In genomic region chrX:85627363-85627762, GRCh38 we compare ENCODE assay signal across 14 cellular contexts.
DNase-seq lines count a peak whose midpoint lies in the region; ATAC-seq and TF ChIP-seq lines count a peak whose summit lies in the region.
"Had no signal": no experiment of that assay in that cellular context is flagged by ENCODE, and none has a peak within 500 bp of the region (broad histone marks: within the 10 kb centered on the region; RNA-seq: fewer than 3 reads in every experiment).

No MANE protein-coding gene starts in this region.

- H3K4me3 ChIP-seq in A673 (ENCODE audit: low read depth, low read length, poor library complexity, severe bottlenecking): no peak overlapping the region
- no peak overlapping the region for H3K4me3 ChIP-seq in GM12864 (ENCODE audit: low read depth, low read length)
- H3K4me3 ChIP-seq: tibial artery had no signal

- no peaks in the 10 kb centered on the region for H3K27me3 ChIP-seq in A673 (replicated peaks; ENCODE audit: insufficient read depth, low read depth, low read length, poor library complexity)
- H3K27me3 ChIP-seq: tibial artery had no signal

- CTCF ChIA-PET in A673 (lab: Charles Lee): no interaction called here

- no peaks in the 10 kb centered on the region for H3K4me1 Mint-ChIP-seq in endothelial cell (ENCODE audit: unreplicated experiment)
- H3K4me1 Mint-ChIP-seq: natural killer cell had no signal

- intact Hi-C loops in A673 (cut with micrococcal nuclease; ENCODE audit: unreplicated experiment): loop anchor here (10.0 kb wide), 1 partner anchor 437 kb away; no protein-coding TSS in a partner anchor
- intact Hi-C loops in left ventricle myocardium superior (cut with micrococcal nuclease): no loop called here

- H3K27ac ChIP-seq in A673 (ENCODE audit: low read depth, low read length, poor library complexity, severe bottlenecking): no peak overlapping the region
- H3K27ac ChIP-seq: tibial artery had no signal

- peaks cover 1% of the 10 kb centered on the region for H3K27me3 Mint-ChIP-seq in endothelial cell (ENCODE audit: unreplicated experiment)

- H3K36me3 ChIP-seq in A673 (ENCODE audit: insufficient read depth, low read length, poor library complexity, severe bottlenecking): no peaks in the 10 kb centered on the region
- H3K36me3 ChIP-seq: tibial artery had no signal

- no peak overlapping the region for H3K4me3 Mint-ChIP-seq in endothelial cell (ENCODE audit: unreplicated experiment)
- H3K4me3 Mint-ChIP-seq: activated T-helper 1 cell treated with anti-CD3 and anti-CD28 coated beads, Interleukin-12 subunit alpha, Interleukin-12 subunit beta, Interleukin-2, Interleukin-4 antibody, amounts not matched to agents 30 ng/mL and 10 ng/mL and 1 ng/mL, durations not matched to agents 14 hours and 24 hours and 36 hours; CD8-positive, alpha-beta T cell; natural killer cell had no signal

- H3K4me1 ChIP-seq in A673 (ENCODE audit: insufficient read depth, low read length, poor library complexity, severe bottlenecking): no peaks in the 10 kb centered on the region
- H3K4me1 ChIP-seq: tibial artery had no signal

- no peak for ATAC-seq in GM18517 (IDR thresholded peaks at IDR 0.05; ENCODE audit: unreplicated experiment)
- ATAC-seq in left ventricle myocardium superior: no peak
- ATAC-seq: CD8-positive, alpha-beta T cell; natural killer cell had no signal

- peak; percentile 18 for DNase-seq in A673 (ENCODE audit: low spot score)
- DNase-seq in GM12864 (ENCODE audit: low read depth): no peak
- DNase-seq in NCI-H1092 treated with DMSO at 0.1 percent for 48 hours (lab: John Stamatoyannopoulos, UW): peak; percentile 4
- DNase-seq in endothelial cell (ENCODE audit: low spot score): no peak
- DNase-seq in stimulated activated naive CD4-positive, alpha-beta T cell (lab: John Stamatoyannopoulos, UW): no peak
- DNase-seq in left ventricle myocardium superior: no peak
- DNase-seq in hepatic stellate cell (ENCODE audit: low spot score): no peak
- DNase-seq: CD8-positive, alpha-beta T cell; cortex of kidney; HCEC 1CT; natural killer cell; tibial artery had no signal

- no peaks in the 10 kb centered on the region for H3K9me3 ChIP-seq in A673 (ENCODE audit: low read depth, low read length, poor library complexity, severe bottlenecking)
- H3K9me3 ChIP-seq: tibial artery had no signal

- peak; percentile 64 for TF ChIP-seq CTCF in A673 (conservative IDR thresholded peaks at IDR 0.05; ENCODE audit: low read depth, low read length)
- peak; percentile 51 for TF ChIP-seq CTCF in GM12864 (IDR thresholded peaks at IDR 0.05; ENCODE audit: low read depth, low read length, missing control alignments)
- peak; percentile 31 for TF ChIP-seq CTCF in endothelial cell (IDR thresholded peaks at IDR 0.05; ENCODE audit: unreplicated experiment)

- no peaks in the 10 kb centered on the region for H3K36me3 Mint-ChIP-seq in endothelial cell (ENCODE audit: low read depth, unreplicated experiment)
- H3K36me3 Mint-ChIP-seq: CD8-positive, alpha-beta T cell; natural killer cell had no signal

- no peaks in the 10 kb centered on the region for H3K9me3 Mint-ChIP-seq in endothelial cell (ENCODE audit: unreplicated experiment)
- H3K9me3 Mint-ChIP-seq: activated T-helper 1 cell treated with anti-CD3 and anti-CD28 coated beads, Interleukin-12 subunit alpha, Interleukin-12 subunit beta, Interleukin-2, Interleukin-4 antibody, amounts not matched to agents 30 ng/mL and 10 ng/mL and 1 ng/mL, durations not matched to agents 14 hours and 24 hours and 36 hours; CD8-positive, alpha-beta T cell had no signal

- POLR2A ChIA-PET in A673 (lab: Charles Lee; ENCODE audit: low non-redundant PET): no interaction called here

- no TSS peak for BruUV-seq in A673 (replicated peaks; lab: Mats Ljungman, UMichigan)

- no peak overlapping the region for H3K27ac Mint-ChIP-seq in endothelial cell (ENCODE audit: unreplicated experiment)
- H3K27ac Mint-ChIP-seq: activated T-helper 1 cell treated with anti-CD3 and anti-CD28 coated beads, Interleukin-12 subunit alpha, Interleukin-12 subunit beta, Interleukin-2, Interleukin-4 antibody, amounts not matched to agents 30 ng/mL and 10 ng/mL and 1 ng/mL, durations not matched to agents 14 hours and 24 hours and 36 hours; CD8-positive, alpha-beta T cell; natural killer cell had no signal

Comparison
In these comparisons a context has a peak if more than half of its experiments do, and no peak if none do; other contexts are left out.
1. DNase-seq: peak in A673 (single experiment) and NCI-H1092 treated with DMSO at 0.1 percent for 48 hours (single experiment); none in GM12864 (single experiment), endothelial cell (single experiment), stimulated activated naive CD4-positive, alpha-beta T cell (0 of 6), left ventricle myocardium superior (single experiment) and hepatic stellate cell (single experiment).
2. Peak in every context shown above with its lines, with median percentiles within 50 percentile points of each other: CTCF ChIP-seq.